ENCODE assay signal across 17 cellular contexts in genomic region chr9:102867488-102867887, GRCh38.
DNase-seq lines count a peak whose midpoint lies in the region; ATAC-seq and TF ChIP-seq lines count a peak whose summit lies in the region.
"Had no signal": no experiment of that assay in that cellular context is flagged by ENCODE, and none has a peak within 500 bp of the region (broad histone marks: within the 10 kb centered on the region; RNA-seq: fewer than 3 reads in every experiment).

No MANE protein-coding gene starts in this region.

- no peak overlapping the region for H3K27ac Mint-ChIP-seq in activated naive CD4-positive, alpha-beta T cell treated with anti-CD3 and anti-CD28 coated beads for 36 hours
- no peak overlapping the region for H3K27ac Mint-ChIP-seq in naive thymus-derived CD8-positive, alpha-beta T cell
- H3K27ac Mint-ChIP-seq: CD4-positive, alpha-beta T cell; endodermal cell had no signal

- H3K4me3 Mint-ChIP-seq in activated naive CD4-positive, alpha-beta T cell treated with anti-CD3 and anti-CD28 coated beads for 36 hours, result no peak overlapping the region
- no peak overlapping the region for H3K4me3 Mint-ChIP-seq in naive thymus-derived CD8-positive, alpha-beta T cell
- H3K4me3 Mint-ChIP-seq: CD4-positive, alpha-beta T cell; central memory CD8-positive, alpha-beta T cell; endodermal cell had no signal

- H3K27me3 ChIP-seq in SJCRH30, result no peaks in the 10 kb centered on the region

- no peak for ATAC-seq in naive thymus-derived CD8-positive, alpha-beta T cell
- ATAC-seq: HCT116 had no signal

- intact Hi-C loops in activated naive CD4-positive, alpha-beta T cell treated with anti-CD3 and anti-CD28 coated beads for 36 hours (cut with micrococcal nuclease), result no loop called here

- no peaks in the 10 kb centered on the region for H3K36me3 ChIP-seq in SJCRH30

- CTCF ChIA-PET in activated naive CD4-positive, alpha-beta T cell treated with anti-CD3 and anti-CD28 coated beads for 36 hours (lab: Charles Lee), result no interaction called here

- H3K9me3 Mint-ChIP-seq in activated naive CD4-positive, alpha-beta T cell treated with anti-CD3 and anti-CD28 coated beads for 36 hours, result peaks cover 2% of the 10 kb centered on the region
- peaks cover 0 to 14% (median 0%) of the 10 kb centered on the region in 9 donors for H3K9me3 Mint-ChIP-seq in naive thymus-derived CD8-positive, alpha-beta T cell
- H3K9me3 Mint-ChIP-seq: endodermal cell had no signal

- no peaks in the 10 kb centered on the region for H3K4me1 ChIP-seq in SJCRH30

- POLR2A ChIA-PET in naive thymus-derived CD8-positive, alpha-beta T cell (lab: Charles Lee), result no interaction called here

- H3K4me1 Mint-ChIP-seq in activated naive CD4-positive, alpha-beta T cell treated with anti-CD3 and anti-CD28 coated beads for 36 hours (ENCODE audit: low read depth), result no peaks in the 10 kb centered on the region
- no peaks in the 10 kb centered on the region for H3K4me1 Mint-ChIP-seq in naive thymus-derived CD8-positive, alpha-beta T cell
- H3K4me1 Mint-ChIP-seq: central memory CD8-positive, alpha-beta T cell; endodermal cell had no signal

- H3K4me3 ChIP-seq in choroid plexus epithelial cell (ENCODE audit: low read depth, low read length), result no peak overlapping the region
- H3K4me3 ChIP-seq in SJCRH30, result no peak overlapping the region

- peak; percentile 88 for DNase-seq in A172 (ENCODE audit: low spot score)
- peak; percentile 28 for DNase-seq in OCI-M1 (lab: John Stamatoyannopoulos, UW)
- DNase-seq in choroid plexus epithelial cell (ENCODE audit: low read depth), result peak; percentile 9
- peak; percentile 31 for DNase-seq in iris pigment epithelial cell (ENCODE audit: low read depth)
- no peak for DNase-seq in activated naive CD4-positive, alpha-beta T cell treated with anti-CD3 and anti-CD28 coated beads for 36 hours
- no peak for DNase-seq in SJCRH30
- no peak for DNase-seq in naive thymus-derived CD8-positive, alpha-beta T cell
- DNase-seq in OCI-M2 (lab: John Stamatoyannopoulos, UW; ENCODE audit: unreplicated experiment), result no peak
- DNase-seq: activated naive CD4-positive, alpha-beta T cell treated with Interleukin-2 at 50 U/mL for 16 hours; CD4-positive, alpha-beta T cell; endodermal cell; Karpas-422; NCI-H1694; NCI-H510A treated with DMSO at 0.1 percent for 48 hours; substantia nigra had no signal

- no peak overlapping the region for H3K27ac ChIP-seq in SJCRH30

- no peaks in the 10 kb centered on the region for H3K27me3 Mint-ChIP-seq in activated naive CD4-positive, alpha-beta T cell treated with anti-CD3 and anti-CD28 coated beads for 36 hours (ENCODE audit: low read depth)
- H3K27me3 Mint-ChIP-seq in naive thymus-derived CD8-positive, alpha-beta T cell, result no peaks in the 10 kb centered on the region
- H3K27me3 Mint-ChIP-seq: CD4-positive, alpha-beta T cell; central memory CD8-positive, alpha-beta T cell had no signal

- no peaks in the 10 kb centered on the region for H3K36me3 Mint-ChIP-seq in activated naive CD4-positive, alpha-beta T cell treated with anti-CD3 and anti-CD28 coated beads for 36 hours (ENCODE audit: low read depth)
- no peaks in the 10 kb centered on the region for H3K36me3 Mint-ChIP-seq in naive thymus-derived CD8-positive, alpha-beta T cell

- no peak for TF ChIP-seq CTCF in choroid plexus epithelial cell (conservative IDR thresholded peaks at IDR 0.05; ENCODE audit: low read depth, low read length)

- H3K9me3 ChIP-seq in SJCRH30 (replicated peaks), result 0 out of 2 replicates have a peak, but pooled peaks cover 3% of the 10 kb centered on the region

Comparison
In these comparisons a context has a peak if more than half of its experiments do, and no peak if none do; other contexts are left out.
1. DNase-seq: peak in A172 (single experiment), OCI-M1 (single experiment), choroid plexus epithelial cell (single experiment) and iris pigment epithelial cell (single experiment); none in activated naive CD4-positive, alpha-beta T cell treated with anti-CD3 and anti-CD28 coated beads for 36 hours (single experiment), SJCRH30 (0 of 2), naive thymus-derived CD8-positive, alpha-beta T cell (0 of 10) and OCI-M2 (single experiment).